26 cellular contexts compared by ENCODE assay signal in the genomic region with DNA sequence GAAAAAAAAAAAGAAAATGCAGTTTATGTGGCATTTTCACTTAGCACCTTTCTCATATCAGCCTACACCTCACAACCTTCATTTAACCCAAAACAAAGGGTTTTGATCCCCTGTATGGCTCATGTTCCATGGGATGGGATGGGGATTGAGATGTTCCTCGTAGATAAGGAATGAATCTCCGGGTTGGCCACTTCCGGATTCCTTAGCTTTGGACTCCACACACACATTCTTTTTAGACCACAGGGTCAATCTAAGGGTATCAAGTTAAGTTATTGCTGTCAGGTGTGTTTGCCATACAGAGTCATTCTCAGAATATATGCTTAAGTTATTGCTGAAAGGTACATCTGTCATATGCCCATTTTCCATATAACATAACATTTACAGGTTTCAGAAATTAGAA.
DNase-seq lines count a peak whose midpoint lies in the region; ATAC-seq and TF ChIP-seq lines count a peak whose summit lies in the region.
"Had no signal": no experiment of that assay in that cellular context is flagged by ENCODE, and none has a peak within 500 bp of the region (broad histone marks: within the 10 kb centered on the region; RNA-seq: fewer than 3 reads in every experiment).

No MANE protein-coding gene starts in this region.

- H3K9ac ChIP-seq in smooth muscle cell (ENCODE audit: low read depth), result no peak overlapping the region
- H3K9ac ChIP-seq: GM23248, KMS-11 had no signal

- 79% methylated on average over 3 of the region's 3 CpGs for WGBS in smooth muscle cell (ENCODE audit: low lambda C conversion rate)

- H3K36me3 ChIP-seq in RWPE2 (ENCODE audit: low read depth) (no peaks in the 10 kb centered on the region), smooth muscle cell (ENCODE audit: low read depth) (no peaks in the 10 kb centered on the region)

- no peak overlapping the region for H2AFZ ChIP-seq in smooth muscle cell (ENCODE audit: low read depth)
- H2AFZ ChIP-seq: GM23248 had no signal

- H3K4me1 ChIP-seq in RWPE2 (ENCODE audit: insufficient read depth, poor library complexity, severe bottlenecking) (peaks cover 33% of the 10 kb centered on the region), smooth muscle cell (ENCODE audit: low read depth) (no peaks in the 10 kb centered on the region)

- TF ChIP-seq CTCF in RWPE2 (IDR thresholded peaks at IDR 0.05; ENCODE audit: poor library complexity, severe bottlenecking) (no peak), GM13977 (IDR thresholded peaks at IDR 0.05; ENCODE audit: extremely low read depth, insufficient read depth, missing control alignments) (no peak), smooth muscle cell (IDR thresholded peaks at IDR 0.05; ENCODE audit: borderline replicate concordance, insufficient read depth, poor library complexity, severe bottlenecking) (no peak)

- DNase-seq in A172 (ENCODE audit: low spot score), result peak; percentile 89
- DNase-seq in LHCN-M2 (ENCODE audit: low read depth), result peak; percentile 76
- DNase-seq in RWPE2 (ENCODE audit: low spot score), result no peak
- DNase-seq in iris pigment epithelial cell (ENCODE audit: low read depth), result peak; percentile 44
- no peak for DNase-seq in SHP77 (lab: John Stamatoyannopoulos, UW)
- DNase-seq in left lobe of liver (ENCODE audit: low spot score), result no peak
- no peak for DNase-seq in GM13977 (ENCODE audit: low spot score)
- no peak for DNase-seq in smooth muscle cell (lab: John Stamatoyannopoulos, UW; ENCODE audit: unreplicated experiment)
- DNase-seq: ACHN, Calu3, DMS79 treated with DMSO at 0.1 percent for 48 hours, GM23248, H9, HFFc6, NCI-H1092, NCI-H1417 treated with DMSO at 0.1 percent for 48 hours, NCI-H187, NCI-H2081 treated with DMSO at 0.1 percent for 48 hours, NCI-H2171, NCI-H524, NCI-H748 treated with DMSO at 0.1 percent for 48 hours, RPMI8226, SHP77 treated with DMSO at 0.1 percent for 48 hours had no signal

- H3K9me3 ChIP-seq in RWPE2 (ENCODE audit: severe bottlenecking) (no peaks in the 10 kb centered on the region), smooth muscle cell (replicated peaks; ENCODE audit: low read depth) (no peaks in the 10 kb centered on the region)

- H3K27me3 ChIP-seq in RWPE2 (ENCODE audit: insufficient read depth, poor library complexity, severe bottlenecking), result no peaks in the 10 kb centered on the region
- no peaks in the 10 kb centered on the region for H3K27me3 ChIP-seq in smooth muscle cell (ENCODE audit: low read depth)

- no peaks in the 10 kb centered on the region for H4K20me1 ChIP-seq in smooth muscle cell (ENCODE audit: low read depth)

- in situ Hi-C loops in GM13977 (cut with MboI; ENCODE audit: low pct_unique_long_range_greater_than_20kb, low sequenced_read_pairs, unreplicated experiment), result no loop called here

- no peaks in the 10 kb centered on the region for H3K79me2 ChIP-seq in smooth muscle cell (ENCODE audit: low read depth)

- no peaks in the 10 kb centered on the region for H3F3A ChIP-seq in smooth muscle cell (ENCODE audit: low read depth)

- H3K27ac ChIP-seq in RWPE2 (ENCODE audit: poor library complexity, severe bottlenecking) (peak overlapping the region; percentile 61), smooth muscle cell (ENCODE audit: low read depth) (no peak overlapping the region)
- H3K27ac ChIP-seq: 22Rv1, GM23248, KMS-11, SK-N-MC had no signal

- peak; percentile 79 for ATAC-seq in RWPE2 (ENCODE audit: low read depth)
- no peak for ATAC-seq in left lobe of liver

- H3K4me3 ChIP-seq in RWPE2 (ENCODE audit: severe bottlenecking) (no peak overlapping the region), smooth muscle cell (no peak overlapping the region)
- H3K4me3 ChIP-seq: GM23248, SK-N-MC had no signal

- no peak overlapping the region for H3K4me2 ChIP-seq in smooth muscle cell
- H3K4me2 ChIP-seq: KMS-11 had no signal

Comparison
In these comparisons a context has a peak if more than half of its experiments do, and no peak if none do; other contexts are left out.
1. DNase-seq: peak in A172 (single experiment), LHCN-M2 (single experiment) and iris pigment epithelial cell (single experiment); none in RWPE2 (single experiment), SHP77 (0 of 2), left lobe of liver (single experiment), GM13977 (single experiment) and smooth muscle cell (single experiment).